1 cellular context compared by ENCODE assay signal in genomic region chr12:89864419-89864818, GRCh38.
TF ChIP-seq lines count a peak whose summit lies in the region.

No MANE protein-coding gene starts in this region.

TF ChIP-seq in GM23338, 12 proteins besides CTCF, POLR2A, EP300 and RAD21 (continued from another document):
- TF ChIP-seq ZNF462 (CRISPR knock-in tag; IDR thresholded peaks at IDR 0.05) = no peak
- TF ChIP-seq REST (IDR thresholded peaks at IDR 0.05; ENCODE audit: unreplicated experiment) = no peak
- TF ChIP-seq CREB1 (CRISPR knock-in tag; IDR thresholded peaks at IDR 0.05; ENCODE audit: low read depth) = no peak
- no peak for TF ChIP-seq POLR2AphosphoS5 (IDR thresholded peaks at IDR 0.05; ENCODE audit: low read depth)
- TF ChIP-seq NANOG (IDR thresholded peaks at IDR 0.05; ENCODE audit: borderline replicate concordance) = no peak
- TF ChIP-seq STAT1 (IDR thresholded peaks at IDR 0.05; ENCODE audit: unreplicated experiment) = no peak
